Comparison of ENCODE assay signal across 16 cellular contexts in the genomic region with DNA sequence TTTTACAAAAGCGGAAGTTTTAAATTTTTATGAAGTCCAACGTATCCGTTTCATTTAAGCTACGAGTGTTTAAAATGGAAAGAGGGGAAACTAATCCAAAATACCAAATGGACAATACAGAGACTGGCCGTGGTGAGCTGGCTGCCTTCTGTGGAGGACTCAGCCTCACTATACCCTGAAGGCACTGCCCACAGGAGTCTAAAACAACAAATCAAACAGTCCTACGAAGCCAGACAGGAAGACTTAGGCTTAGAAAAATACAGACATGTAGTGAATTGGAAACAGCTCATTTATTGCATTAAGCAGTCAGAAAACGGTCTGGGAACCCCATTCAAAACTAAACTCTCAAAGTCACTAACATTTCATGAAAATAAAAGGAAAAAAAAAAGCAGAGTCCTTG.
A peak's percentile ranks its signal among the peaks of the same experiment; 100 is the strongest.
DNase-seq lines count a peak whose midpoint lies in the region; ATAC-seq, FAIRE-seq and TF ChIP-seq lines count a peak whose summit lies in the region.
"Had no signal": no experiment of that assay in that cellular context is flagged by ENCODE, and none has a peak within 500 bp of the region (broad histone marks: within the 10 kb centered on the region; RNA-seq: fewer than 3 reads in every experiment).

No MANE protein-coding gene starts in this region.

- H3K36me3 ChIP-seq in GM06990 (ENCODE audit: control insufficient read depth, insufficient read depth, low read length) (peaks cover 23% of the 10 kb centered on the region), osteoblast (ENCODE audit: insufficient read depth, low read length) (peaks cover 6% of the 10 kb centered on the region), mucosa of descending colon (ENCODE audit: low read depth) (no peaks in the 10 kb centered on the region)

- peaks cover 17% of the 10 kb centered on the region for H3K79me2 ChIP-seq in osteoblast (ENCODE audit: insufficient read depth, low read length)

- H3K9me3 ChIP-seq in osteoblast (ENCODE audit: low read depth, low read length) (no peaks in the 10 kb centered on the region), mucosa of descending colon (no peaks in the 10 kb centered on the region)
- H3K9me3 ChIP-seq: heart right ventricle, left ventricle myocardium inferior, testis had no signal

- H3K4me3 ChIP-seq in GM06990 (replicated peaks; ENCODE audit: low read depth, low read length) (peak overlapping the region; percentile 35), osteoblast (ENCODE audit: insufficient read depth, low read length) (no peak overlapping the region), mucosa of descending colon (no peak overlapping the region)
- H3K4me3 ChIP-seq: heart right ventricle, left ventricle myocardium inferior, skin epidermis, testis had no signal

- H3K27me3 ChIP-seq in GM06990 (replicated peaks; ENCODE audit: control insufficient read depth, insufficient read depth, low read length), result no peaks in the 10 kb centered on the region
- no peaks in the 10 kb centered on the region for H3K27me3 ChIP-seq in osteoblast (ENCODE audit: insufficient read depth, low read length)
- H3K27me3 ChIP-seq: heart right ventricle, testis had no signal

- no peak for FAIRE-seq in RCC 7860 (lab: Jason Lieb, UNC)
- FAIRE-seq: endometrium had no signal

- H2AFZ ChIP-seq in osteoblast (ENCODE audit: low read length), result no peak overlapping the region

- TF ChIP-seq CTCF in GM06990 (IDR thresholded peaks at IDR 0.05; ENCODE audit: insufficient read depth, low read length, poor library complexity, severe bottlenecking), result no peak
- TF ChIP-seq CTCF in chondrocyte (IDR thresholded peaks at IDR 0.05), result no peak
- no peak for TF ChIP-seq CTCF in osteoblast (IDR thresholded peaks at IDR 0.05; ENCODE audit: extremely low read depth, low read depth, low read length)
- TF ChIP-seq CTCF in progenitor cell of endocrine pancreas (IDR thresholded peaks at IDR 0.05; ENCODE audit: unreplicated experiment), result no peak
- no peak for TF ChIP-seq CTCF in mucosa of descending colon (IDR thresholded peaks at IDR 0.05)

- H3K4me3 Mint-ChIP-seq in chondrocyte (ENCODE audit: unreplicated experiment) (peak overlapping the region; percentile 47), progenitor cell of endocrine pancreas (ENCODE audit: low read depth) (no peak overlapping the region)

- H3K4me1 ChIP-seq in osteoblast (ENCODE audit: insufficient read depth, low read length) (peaks cover 10% of the 10 kb centered on the region), mucosa of descending colon (ENCODE audit: low read depth) (peaks cover 5% of the 10 kb centered on the region)

- H3K4me1 Mint-ChIP-seq in chondrocyte (ENCODE audit: low read depth) (peaks cover 69% of the 10 kb centered on the region), progenitor cell of endocrine pancreas (ENCODE audit: low read depth) (peaks cover 5% of the 10 kb centered on the region)

- H3K27ac ChIP-seq in osteoblast (ENCODE audit: low read depth, low read length), result no peak overlapping the region
- H3K27ac ChIP-seq: left ventricle myocardium inferior, testis had no signal

- intact Hi-C loops in mucosa of descending colon (cut with DNase I, micrococcal nuclease), result loop anchor here in 1 of 2 donors (5.0 kb wide), 1 partner anchor 210 kb away; no protein-coding TSS in a partner anchor

- H3K27me3 Mint-ChIP-seq in chondrocyte (ENCODE audit: low read depth) (no peaks in the 10 kb centered on the region), progenitor cell of endocrine pancreas (no peaks in the 10 kb centered on the region)

- no peak for ATAC-seq in mucosa of descending colon
- ATAC-seq: heart right ventricle had no signal

- H4K20me1 ChIP-seq in osteoblast (ENCODE audit: insufficient read depth, low read length), result no peaks in the 10 kb centered on the region

- H3K9me3 Mint-ChIP-seq in chondrocyte (ENCODE audit: low read depth) (no peaks in the 10 kb centered on the region), progenitor cell of endocrine pancreas (ENCODE audit: low read depth) (no peaks in the 10 kb centered on the region)

- H3K27ac Mint-ChIP-seq in chondrocyte (ENCODE audit: unreplicated experiment) (peak overlapping the region; percentile 92), progenitor cell of endocrine pancreas (no peak overlapping the region)

- H3K36me3 Mint-ChIP-seq in chondrocyte (ENCODE audit: low read depth) (peaks cover 8% of the 10 kb centered on the region), progenitor cell of endocrine pancreas (ENCODE audit: insufficient read depth) (peaks cover 7% of the 10 kb centered on the region)

- H3K4me2 ChIP-seq in osteoblast (ENCODE audit: insufficient read depth, low read length), result peak overlapping the region; percentile 12

- no peak for DNase-seq in GM06990 (ENCODE audit: extremely low read depth, insufficient read length)
- DNase-seq in RCC 7860 (ENCODE audit: low spot score), result peak; percentile 51
- DNase-seq in chondrocyte (ENCODE audit: low spot score), result no peak
- no peak for DNase-seq in osteoblast (ENCODE audit: insufficient read length, low spot score, missing footprints)
- no peak for DNase-seq in progenitor cell of endocrine pancreas (ENCODE audit: low spot score, unreplicated experiment)
- DNase-seq in activated gamma-delta T cell (lab: John Stamatoyannopoulos, UW), result no peak
- no peak for DNase-seq in mucosa of descending colon
- DNase-seq: COR-L47, heart right ventricle, left ventricle myocardium inferior, NCI-H1417 treated with DMSO at 0.1 percent for 48 hours, NCI-H510A treated with DMSO at 0.1 percent for 48 hours, SHP77 treated with DMSO at 0.1 percent for 48 hours, testis had no signal
